Comparison of ENCODE assay signal across 1 cellular context in genomic region chr2:238256594-238257104, GRCh38.
TF ChIP-seq lines count a peak whose summit lies in the region.

No MANE protein-coding gene starts in this region.

TF ChIP-seq in GM23338, 12 proteins besides CTCF, POLR2A, EP300 and RAD21:
- TF ChIP-seq POLR2AphosphoS5 (IDR thresholded peaks at IDR 0.05; ENCODE audit: low read depth) = 0 out of 2 replicates have a peak, but pooled peaks have one; percentile 16
- 0 out of 2 replicates have a peak, but pooled peaks have one; percentile 12 for TF ChIP-seq ETS1 (IDR thresholded peaks at IDR 0.05)
- TF ChIP-seq NANOG (IDR thresholded peaks at IDR 0.05; ENCODE audit: borderline replicate concordance) = no peak
- no peak for TF ChIP-seq STAT1 (IDR thresholded peaks at IDR 0.05; ENCODE audit: unreplicated experiment)
- peak; percentile 74 for TF ChIP-seq CREB1 (CRISPR knock-in tag; IDR thresholded peaks at IDR 0.05; ENCODE audit: low read depth)
